8 cellular contexts compared by ENCODE assay signal in genomic region chrX:77785400-77785745, GRCh38. TPM values are rescaled to one million over a fixed set of nuclear protein-coding genes. Genes with fewer than 3 reads are reported as not detected.
DNase-seq lines count a peak whose midpoint lies in the region; ATAC-seq and TF ChIP-seq lines count a peak whose summit lies in the region.

No MANE protein-coding gene starts in this region.

- no peak for ATAC-seq in naive thymus-derived CD4-positive, alpha-beta T cell
- no peak for ATAC-seq in HG03045 (IDR thresholded peaks at IDR 0.05; ENCODE audit: unreplicated experiment)

- peaks cover 0 to 2% (median 0%) of the 10 kb centered on the region in 11 donors for H3K9me3 Mint-ChIP-seq in naive thymus-derived CD4-positive, alpha-beta T cell

- peak overlapping the region; percentile 89 to 100 (median 100) for H3K4me3 Mint-ChIP-seq in naive thymus-derived CD4-positive, alpha-beta T cell

- TF ChIP-seq CTCF in AG04449 (IDR thresholded peaks at IDR 0.05; ENCODE audit: insufficient read depth, low read length, missing control alignments) (no peak), GM12864 (IDR thresholded peaks at IDR 0.05; ENCODE audit: low read depth, low read length, missing control alignments) (no peak)

- H3K9me3 ChIP-seq in naive thymus-derived CD4-positive, alpha-beta T cell (ENCODE audit: control insufficient read depth in 2 of 3, low read length in 3 of 3): no peaks in the 10 kb centered on the region

- H3K36me3 Mint-ChIP-seq in naive thymus-derived CD4-positive, alpha-beta T cell: peaks cover 0 to 4% (median 0%) of the 10 kb centered on the region in 5 donors

- POLR2A ChIA-PET in AG04449 (lab: Yijun Ruan, JAX): no interaction called here
- POLR2A ChIA-PET in naive thymus-derived CD4-positive, alpha-beta T cell (lab: Charles Lee): interaction anchor here (1.0 to 3.7 kb wide), 2 partner anchors 110 to 114 kb away, joined by 6 to 14 read pairs; partner anchors contain the start of genes COX7B and MAGT1

- intact Hi-C loops in naive thymus-derived CD4-positive, alpha-beta T cell (cut with micrococcal nuclease): loop anchor here (5.0 to 10.0 kb wide), 4 partner anchors 101 to 1611 kb away; partner anchors contain the start of genes ATP7A (in 1 of the 2) and PBDC1 (in 1 of the 2)

- H3K27me3 ChIP-seq in naive thymus-derived CD4-positive, alpha-beta T cell (ENCODE audit: control insufficient read depth in 2 of 2, insufficient read depth in 2 of 2, low read length in 2 of 2): no peaks in the 10 kb centered on the region

- in situ Hi-C loops in SK-MEL-5 (cut with HindIII; ENCODE audit: low pct_unique_long_range_greater_than_20kb, low sequenced_read_pairs): no loop called here

- H3K4me1 Mint-ChIP-seq in naive thymus-derived CD4-positive, alpha-beta T cell: peaks cover 0 to 48% (median 32%) of the 10 kb centered on the region in 7 donors

- H3K4me1 ChIP-seq in naive thymus-derived CD4-positive, alpha-beta T cell (ENCODE audit: control insufficient read depth in 2 of 2, insufficient read depth in 2 of 2, low read length in 2 of 2): peaks cover 7 to 8% of the 10 kb centered on the region in 2 donors

- CTCF ChIA-PET in AG04449 (lab: Yijun Ruan, JAX): no interaction called here
- CTCF ChIA-PET in naive thymus-derived CD4-positive, alpha-beta T cell (lab: Charles Lee): no interaction called here

- H3K27me3 Mint-ChIP-seq in naive thymus-derived CD4-positive, alpha-beta T cell: no peaks in the 10 kb centered on the region

- H3K27ac Mint-ChIP-seq in naive thymus-derived CD4-positive, alpha-beta T cell: peak overlapping the region; percentile 72 to 100 (median 100)

- no peak for TF ChIP-seq POLR2A in erythroblast (IDR thresholded peaks at IDR 0.05; ENCODE audit: low read length)

- peak overlapping the region; percentile 72 for H3K4me3 ChIP-seq in AG04449 (ENCODE audit: low read depth, low read length)
- peak overlapping the region; percentile 82 for H3K4me3 ChIP-seq in GM12864 (ENCODE audit: low read depth, low read length)
- peak overlapping the region; percentile 18 for H3K4me3 ChIP-seq in naive thymus-derived CD4-positive, alpha-beta T cell (ENCODE audit: low read length)

- H3K27ac ChIP-seq in naive thymus-derived CD4-positive, alpha-beta T cell (ENCODE audit: low read depth, low read length): peak overlapping the region; percentile 93

- peaks cover 0 to 2% (median 0%) of the 10 kb centered on the region in 3 experiments for H3K36me3 ChIP-seq in naive thymus-derived CD4-positive, alpha-beta T cell (ENCODE audit: control insufficient read depth in 2 of 3, insufficient read depth in 3 of 3, low read length in 3 of 3)

- DNase-seq in AG04449 (ENCODE audit: low read depth, low spot score): no peak
- no peak for DNase-seq in GM12864 (ENCODE audit: low read depth)
- peak; percentile 11 for DNase-seq in SK-MEL-5 (ENCODE audit: low read depth, low spot score)
- DNase-seq in erythroblast (lab: John Stamatoyannopoulos, UW): peak; percentile 58 to 73
- DNase-seq in naive thymus-derived CD4-positive, alpha-beta T cell: no peak
- no peak for DNase-seq in KG1 (lab: John Stamatoyannopoulos, UW)
- DNase-seq in AML-193 (lab: John Stamatoyannopoulos, UW): no peak

RNA-seq across cellular contexts. Expression of gene ATRX, which starts 0.6 kb away (rescaled TPM):
- total RNA-seq in SK-MEL-5 (2014; rRNA removed; shearing (Covaris generic)): 33.3 and 33.8 TPM in 2 replicates
- 15.9 and 24.4 TPM in 2 replicates for polyA plus RNA-seq in SK-MEL-5 (2015; cell fraction: cytosol; rRNA removed)
- 33.3 and 43.7 TPM in 2 replicates for polyA plus RNA-seq in SK-MEL-5 (2015; cell fraction: nucleus; rRNA removed)
- 100 to 1,000 TPM in 4 of 5 experiments, 10 to 100 TPM in 1; 90.1 to 126 (median 114) TPM for total RNA-seq in naive thymus-derived CD4-positive, alpha-beta T cell
- polyA plus RNA-seq in naive thymus-derived CD4-positive, alpha-beta T cell: 10 to 100 TPM; 64.2 to 83.8 TPM

Comparison
In these comparisons a context has a peak if more than half of its experiments do, and no peak if none do; other contexts are left out.
1. DNase-seq: peak in SK-MEL-5 (single experiment) and erythroblast (2 of 2); none in AG04449 (single experiment), GM12864 (single experiment), naive thymus-derived CD4-positive, alpha-beta T cell (0 of 9), KG1 (single experiment) and AML-193 (0 of 2).
2. H3K4me3 ChIP-seq: peak in every context shown above with its lines; median percentile 82 in GM12864; 72 in AG04449; 18 in naive thymus-derived CD4-positive, alpha-beta T cell.